In the genomic region with DNA sequence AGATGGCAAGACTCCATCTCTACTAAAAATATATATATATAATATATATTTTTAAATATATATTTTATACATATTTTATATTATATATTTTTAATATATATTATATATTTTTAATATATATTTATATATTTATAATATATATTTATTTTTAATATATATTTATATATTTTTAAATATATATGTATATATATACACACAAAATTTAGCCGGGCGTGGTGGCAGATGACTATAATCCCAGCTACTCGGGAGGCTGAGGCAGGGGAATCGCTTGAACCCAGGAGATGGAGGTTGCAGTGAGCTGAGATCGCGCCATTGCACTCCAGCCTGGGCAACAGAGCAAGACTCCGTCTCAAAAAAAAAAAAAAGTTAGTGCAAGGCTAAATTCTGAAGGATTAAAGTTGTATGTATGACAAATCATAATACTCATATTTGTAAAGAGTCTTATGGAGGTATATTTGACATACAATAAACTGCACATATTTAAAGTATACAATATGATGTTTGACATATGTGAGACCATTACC, we compare ENCODE assay signal across 8 cellular contexts.
A peak's percentile ranks its signal among the peaks of the same experiment; 100 is the strongest.
DNase-seq lines count a peak whose midpoint lies in the region; ATAC-seq and TF ChIP-seq lines count a peak whose summit lies in the region.

No MANE protein-coding gene starts in this region.

- H3K4me1 ChIP-seq in BLaER1 (peaks cover 31% of the 10 kb centered on the region), Loucy (ENCODE audit: insufficient read depth, low read length, poor library complexity, severe bottlenecking) (peaks cover 13% of the 10 kb centered on the region), neuron (ENCODE audit: insufficient read depth, low read length) (peaks cover 8% of the 10 kb centered on the region)

- peaks cover 8% of the 10 kb centered on the region; the same call in 1 of the 2 replicates for H3F3A ChIP-seq in Loucy (ENCODE audit: low read depth)

- peaks cover 41% of the 10 kb centered on the region for H3K79me2 ChIP-seq in Loucy (ENCODE audit: insufficient read depth, low read length)

- H3K4me3 ChIP-seq in BLaER1 (peak overlapping the region; percentile 90), Loucy (ENCODE audit: low read length, poor library complexity, severe bottlenecking) (peak overlapping the region; percentile 79), neuron (ENCODE audit: low read length) (peak overlapping the region; percentile 82)

- no peaks in the 10 kb centered on the region for H3K9me2 ChIP-seq in Loucy (replicated peaks; ENCODE audit: low read depth, low read length)

- no peak for TF ChIP-seq CTCF in Loucy (conservative IDR thresholded peaks at IDR 0.05; ENCODE audit: low read length)

- no peaks in the 10 kb centered on the region for H3K27me3 ChIP-seq in BLaER1
- H3K27me3 ChIP-seq in Loucy (ENCODE audit: insufficient read depth, low read length, poor library complexity, severe bottlenecking): no peaks in the 10 kb centered on the region
- no peaks in the 10 kb centered on the region for H3K27me3 ChIP-seq in neuron (ENCODE audit: insufficient read depth, low read length)

- H3K36me3 ChIP-seq in BLaER1 (peaks cover 24% of the 10 kb centered on the region), Loucy (ENCODE audit: insufficient read depth, low read length) (peaks cover 17% of the 10 kb centered on the region; the same call in 1 of the 2 replicates), neuron (ENCODE audit: insufficient read depth, low read length) (peaks cover 18% of the 10 kb centered on the region)

- DNase-seq in Kasumi-1 (lab: John Stamatoyannopoulos, UW): no peak
- no peak for DNase-seq in NCI-H1417 treated with DMSO at 0.1 percent for 48 hours (lab: John Stamatoyannopoulos, UW)

- ATAC-seq in HG03520 (IDR thresholded peaks at IDR 0.05; ENCODE audit: unreplicated experiment) (no peak), GM21360 (IDR thresholded peaks at IDR 0.05; ENCODE audit: unreplicated experiment) (no peak)

- H3K9ac ChIP-seq in BLaER1: peak overlapping the region; percentile 93
- H3K9ac ChIP-seq in Loucy (ENCODE audit: low read depth, low read length, poor library complexity, severe bottlenecking): peak overlapping the region; percentile 76

- H3K9me3 ChIP-seq in BLaER1 (no peaks in the 10 kb centered on the region), Loucy (ENCODE audit: insufficient read depth, low read depth, low read length) (no peaks in the 10 kb centered on the region), neuron (ENCODE audit: low read length) (no peaks in the 10 kb centered on the region)

- H3K4me2 ChIP-seq in BLaER1 (peak overlapping the region; percentile 84), Loucy (ENCODE audit: low read depth, low read length, poor library complexity, severe bottlenecking) (peak overlapping the region; percentile 83)

- H3K27ac ChIP-seq in BLaER1 (peak overlapping the region; percentile 88), cingulate gyrus (ENCODE audit: low read depth, low read length) (peak overlapping the region; percentile 87)

- peak overlapping the region; percentile 97 for H2AFZ ChIP-seq in Loucy (ENCODE audit: low read length)
- no peak overlapping the region for H2AFZ ChIP-seq in neuron (ENCODE audit: low read depth, low read length)

- H4K20me1 ChIP-seq in BLaER1 (peaks cover 8% of the 10 kb centered on the region), Loucy (ENCODE audit: insufficient read depth, low read length, poor library complexity, severe bottlenecking) (no peaks in the 10 kb centered on the region)
